ENCODE assay signal across 15 cellular contexts in genomic region chr3:162337630-162338029, GRCh38.
DNase-seq lines count a peak whose midpoint lies in the region; ATAC-seq and TF ChIP-seq lines count a peak whose summit lies in the region.
"Had no signal": no experiment of that assay in that cellular context is flagged by ENCODE, and none has a peak within 500 bp of the region (broad histone marks: within the 10 kb centered on the region; RNA-seq: fewer than 3 reads in every experiment).

No MANE protein-coding gene starts in this region.

- H3K36me3 Mint-ChIP-seq in osteocyte (ENCODE audit: unreplicated experiment) = peaks cover 4% of the 10 kb centered on the region
- H3K36me3 Mint-ChIP-seq: IgD-negative memory B cell had no signal

- CTCF ChIA-PET in PC-3 (lab: Charles Lee) = no interaction called here

- H3K79me2 ChIP-seq in PC-3 (ENCODE audit: low read length) = no peaks in the 10 kb centered on the region
- no peaks in the 10 kb centered on the region for H3K79me2 ChIP-seq in fibroblast of lung (ENCODE audit: control insufficient read depth, insufficient read depth, low read length)

- H3K27ac Mint-ChIP-seq in osteocyte (ENCODE audit: unreplicated experiment) = peak overlapping the region; percentile 9
- H3K27ac Mint-ChIP-seq: IgD-negative memory B cell had no signal

- ATAC-seq in PC-3 = peak; percentile 29

- H3K27me3 Mint-ChIP-seq in osteocyte (ENCODE audit: unreplicated experiment) = no peaks in the 10 kb centered on the region
- H3K27me3 Mint-ChIP-seq: IgD-negative memory B cell had no signal

- H3K9me2 ChIP-seq in PC-3 (replicated peaks; ENCODE audit: low read length) = no peaks in the 10 kb centered on the region

- H3K9ac ChIP-seq in PC-3 (ENCODE audit: low read length) (no peak overlapping the region), fibroblast of lung (ENCODE audit: insufficient read depth, low read length) (no peak overlapping the region)

- DNase-seq in EH (ENCODE audit: low read depth) = peak; percentile 33
- peak; percentile 38 for DNase-seq in PC-3
- DNase-seq in fibroblast of lung (ENCODE audit: low read depth in 2 of 2) = peak; percentile 5 to 50
- no peak for DNase-seq in osteocyte (ENCODE audit: extremely low spot score, unreplicated experiment)
- DNase-seq in AG20443 (ENCODE audit: low spot score) = no peak
- no peak for DNase-seq in stimulated activated CD4-positive, alpha-beta T cell treated with anti-CD3 and anti-CD28 coated beads, Interleukin-2, amount 100 ng/mL, for 24 hours
- no peak for DNase-seq in MV-4-11 (lab: John Stamatoyannopoulos, UW)
- DNase-seq: DMS 273 treated with DMSO at 0.1 percent for 48 hours, NCI-H1436, NCI-H2029 treated with DMSO at 0.1 percent for 48 hours, NCI-H2227 treated with DMSO at 0.1 percent for 48 hours, NCI-H524 had no signal

- H2AFZ ChIP-seq in PC-3 (ENCODE audit: low read length) (no peak overlapping the region), fibroblast of lung (ENCODE audit: low read length) (no peak overlapping the region)

- H3K4me3 Mint-ChIP-seq in osteocyte (ENCODE audit: unreplicated experiment) = no peak overlapping the region
- H3K4me3 Mint-ChIP-seq: IgD-negative memory B cell had no signal

- H3K4me2 ChIP-seq in PC-3 (ENCODE audit: low read length) (no peak overlapping the region), fibroblast of lung (ENCODE audit: extremely low read depth, insufficient read depth, low read length) (no peak overlapping the region)

- no peak for TF ChIP-seq CTCF in PC-3 (conservative IDR thresholded peaks at IDR 0.05; ENCODE audit: low read depth, low read length)
- no peak for TF ChIP-seq CTCF in fibroblast of lung (conservative IDR thresholded peaks at IDR 0.05 in 1 of 2, IDR thresholded peaks at IDR 0.05 in 1 of 2; ENCODE audit: low read depth in 1 of 2, low read length in 2 of 2)
- no peak for TF ChIP-seq CTCF in osteocyte (IDR thresholded peaks at IDR 0.05)

- POLR2A ChIA-PET in PC-3 (lab: Charles Lee; ENCODE audit: unreplicated experiment) = no interaction called here

- H3K36me3 ChIP-seq in PC-3 (ENCODE audit: low read depth, low read length) = no peaks in the 10 kb centered on the region; the same call in 1 of the 2 replicates
- no peaks in the 10 kb centered on the region for H3K36me3 ChIP-seq in fibroblast of lung (ENCODE audit: control insufficient read depth, insufficient read depth, low read length)
- H3K36me3 ChIP-seq: SJSA1 had no signal

- intact Hi-C loops in PC-3 (cut with micrococcal nuclease) = no loop called here

- no peaks in the 10 kb centered on the region for H3K9me3 ChIP-seq in PC-3 (ENCODE audit: low read length)
- H3K9me3 ChIP-seq in fibroblast of lung (ENCODE audit: control insufficient read depth, insufficient read depth, low read depth, low read length) = no peaks in the 10 kb centered on the region
- H3K9me3 ChIP-seq: SJSA1 had no signal

- H3K9me3 Mint-ChIP-seq in osteocyte (ENCODE audit: unreplicated experiment) = peaks cover 7% of the 10 kb centered on the region

- H3K4me3 ChIP-seq in PC-3 (ENCODE audit: low read length) (no peak overlapping the region), fibroblast of lung (replicated peaks in 1 of 4; ENCODE audit: control extremely low read depth in 1 of 4, insufficient read depth in 1 of 4, low read depth in 3 of 4, low read length in 4 of 4) (no peak overlapping the region)
- H3K4me3 ChIP-seq: SJSA1 had no signal

- no peaks in the 10 kb centered on the region for H4K20me1 ChIP-seq in PC-3 (ENCODE audit: low read length)
- no peaks in the 10 kb centered on the region for H4K20me1 ChIP-seq in fibroblast of lung (ENCODE audit: control insufficient read depth, extremely low read depth, insufficient read depth, low read length)

- no TSS peak for BruUV-seq in PC-3 (replicated peaks; lab: Mats Ljungman, UMichigan)

- H3K4me1 ChIP-seq in PC-3 (ENCODE audit: insufficient read depth, low read length) (peaks cover 14% of the 10 kb centered on the region), fibroblast of lung (ENCODE audit: control insufficient read depth, extremely low read depth, insufficient read depth, low read length) (no peaks in the 10 kb centered on the region)
- H3K4me1 ChIP-seq: SJSA1 had no signal

- peaks cover 26% of the 10 kb centered on the region for H3K4me1 Mint-ChIP-seq in osteocyte (ENCODE audit: unreplicated experiment)
- H3K4me1 Mint-ChIP-seq: IgD-negative memory B cell had no signal

- no peak overlapping the region for H3K27ac ChIP-seq in PC-3 (ENCODE audit: low read length)
- no peak overlapping the region for H3K27ac ChIP-seq in fibroblast of lung (ENCODE audit: insufficient read depth, low read length)
- H3K27ac ChIP-seq: C4-2B, SJSA1 had no signal

- H3K27me3 ChIP-seq in PC-3 (ENCODE audit: low read length) (no peaks in the 10 kb centered on the region), fibroblast of lung (ENCODE audit: control insufficient read depth, insufficient read depth, low read length) (no peaks in the 10 kb centered on the region)
- H3K27me3 ChIP-seq: SJSA1 had no signal

- H3F3A ChIP-seq in PC-3 (ENCODE audit: low read length, unreplicated experiment) = no peaks in the 10 kb centered on the region

Comparison
In these comparisons a context has a peak if more than half of its experiments do, and no peak if none do; other contexts are left out.
1. DNase-seq: peak in EH (single experiment), PC-3 (single experiment) and fibroblast of lung (2 of 2); none in osteocyte (single experiment), AG20443 (single experiment), stimulated activated CD4-positive, alpha-beta T cell treated with anti-CD3 and anti-CD28 coated beads, Interleukin-2, amount 100 ng/mL, for 24 hours (0 of 2) and MV-4-11 (single experiment).